In the genomic region with DNA sequence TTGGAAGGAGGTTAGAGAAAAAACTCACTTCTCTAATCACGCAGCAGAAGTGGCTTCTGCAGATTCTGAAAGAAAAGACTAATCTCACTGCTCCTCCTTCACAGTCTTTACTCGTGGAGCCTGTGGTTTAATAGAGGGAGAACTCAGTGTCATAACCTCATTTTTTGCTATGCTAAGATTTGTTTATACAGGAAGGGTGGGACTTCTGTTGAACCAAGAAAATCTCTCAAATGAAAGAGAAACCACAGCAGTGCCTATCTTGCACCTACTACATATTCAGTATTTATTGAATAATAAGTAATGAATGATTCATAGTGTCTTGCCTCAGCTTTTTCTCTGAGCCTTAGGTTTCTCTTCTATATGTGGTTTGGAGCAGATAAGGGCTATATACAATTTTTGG, we compare ENCODE assay signal across 10 cellular contexts.
A peak's percentile ranks its signal among the peaks of the same experiment; 100 is the strongest.
DNase-seq lines count a peak whose midpoint lies in the region; ATAC-seq, FAIRE-seq and TF ChIP-seq lines count a peak whose summit lies in the region.
"Had no signal": no experiment of that assay in that cellular context is flagged by ENCODE, and none has a peak within 500 bp of the region (broad histone marks: within the 10 kb centered on the region; RNA-seq: fewer than 3 reads in every experiment).

No MANE protein-coding gene starts in this region.

- no peak overlapping the region for H3K4me3 Mint-ChIP-seq in activated CD4-positive, alpha-beta T cell treated with anti-CD3 and anti-CD28 coated beads for 36 hours
- peak overlapping the region; percentile 47 for H3K4me3 Mint-ChIP-seq in activated CD8-positive, alpha-beta T cell treated with anti-CD3 and anti-CD28 coated beads, Interleukin-2, amount 10 ng/mL, durations not matched to agents 7 days and 5 days

- H3K27me3 ChIP-seq in small intestine (ENCODE audit: control insufficient read depth in 2 of 2, insufficient read depth in 2 of 2, low read length in 2 of 2), result no peaks in the 10 kb centered on the region
- H3K27me3 ChIP-seq: MG63 had no signal

- no peak for DNase-seq in activated CD4-positive, alpha-beta T cell treated with anti-CD3 and anti-CD28 coated beads for 36 hours
- DNase-seq in activated CD4-positive, alpha-beta T cell treated with anti-CD3 and anti-CD28 coated beads, Interleukin-2, amount 50 U/mL, for 4 hours, result no peak
- no peak for DNase-seq in activated CD8-positive, alpha-beta T cell treated with anti-CD3 and anti-CD28 coated beads, Interleukin-2, amount 10 ng/mL, durations not matched to agents 7 days and 5 days
- peak; percentile 21 for DNase-seq in small intestine
- DNase-seq in A172 (ENCODE audit: low spot score), result no peak
- no peak for DNase-seq in HEK293T (ENCODE audit: extremely low spot score)
- no peak for DNase-seq in NCI-H2029 treated with DMSO at 0.1 percent for 48 hours (lab: John Stamatoyannopoulos, UW)

- H3K27me3 Mint-ChIP-seq in activated CD4-positive, alpha-beta T cell treated with anti-CD3 and anti-CD28 coated beads for 36 hours, result no peaks in the 10 kb centered on the region
- H3K27me3 Mint-ChIP-seq in activated CD8-positive, alpha-beta T cell treated with anti-CD3 and anti-CD28 coated beads, Interleukin-2, amount 10 ng/mL, durations not matched to agents 7 days and 5 days (ENCODE audit: low read depth), result no peaks in the 10 kb centered on the region

- peaks cover 8% of the 10 kb centered on the region for H3K9me3 Mint-ChIP-seq in activated CD4-positive, alpha-beta T cell treated with anti-CD3 and anti-CD28 coated beads for 36 hours (ENCODE audit: low read depth)
- peaks cover 21% of the 10 kb centered on the region for H3K9me3 Mint-ChIP-seq in activated CD8-positive, alpha-beta T cell treated with anti-CD3 and anti-CD28 coated beads, Interleukin-2, amount 10 ng/mL, durations not matched to agents 7 days and 5 days (ENCODE audit: insufficient read depth)

- peak overlapping the region; percentile 90 for H3K27ac Mint-ChIP-seq in activated CD4-positive, alpha-beta T cell treated with anti-CD3 and anti-CD28 coated beads for 36 hours
- peak overlapping the region; percentile 84 for H3K27ac Mint-ChIP-seq in activated CD8-positive, alpha-beta T cell treated with anti-CD3 and anti-CD28 coated beads, Interleukin-2, amount 10 ng/mL, durations not matched to agents 7 days and 5 days

- WGBS in small intestine, 3 donors, result 22 to 34% (median 34%) methylated on average over 2 of the region's 2 CpGs

- no peaks in the 10 kb centered on the region for H3K36me3 ChIP-seq in small intestine (ENCODE audit: control insufficient read depth in 2 of 2, insufficient read depth in 2 of 2, low read length in 2 of 2)
- H3K36me3 ChIP-seq: MG63 had no signal

- intact Hi-C loops in activated CD4-positive, alpha-beta T cell treated with anti-CD3 and anti-CD28 coated beads for 36 hours (cut with DNase I, micrococcal nuclease), result loop anchor here (1.0 to 2.0 kb wide), 3 partner anchors 41 to 137 kb away; partner anchors contain the start of gene DMAC1 (in 1 of the 2)

- H3K36me3 Mint-ChIP-seq in activated CD4-positive, alpha-beta T cell treated with anti-CD3 and anti-CD28 coated beads for 36 hours (ENCODE audit: low read depth), result no peaks in the 10 kb centered on the region
- peaks cover 17% of the 10 kb centered on the region for H3K36me3 Mint-ChIP-seq in activated CD8-positive, alpha-beta T cell treated with anti-CD3 and anti-CD28 coated beads, Interleukin-2, amount 10 ng/mL, durations not matched to agents 7 days and 5 days (ENCODE audit: low read depth)

- FAIRE-seq in small intestine (lab: Jason Lieb, UNC), result no peak
- FAIRE-seq: A549 had no signal

- POLR2A ChIA-PET in activated CD4-positive, alpha-beta T cell treated with anti-CD3 and anti-CD28 coated beads for 36 hours (lab: Charles Lee), result no interaction called here
- POLR2A ChIA-PET in activated CD8-positive, alpha-beta T cell treated with anti-CD3 and anti-CD28 coated beads, Interleukin-2, amount 10 ng/mL, durations not matched to agents 7 days and 5 days (lab: Charles Lee), result interaction anchor here (1.0 kb wide), 1 partner anchor 18 kb away, joined by 5 read pairs; no protein-coding TSS in a partner anchor
- POLR2A ChIA-PET in HEK293T (lab: Yijun Ruan, JAX), result no interaction called here

- peaks cover 0 to 3% of the 10 kb centered on the region in 2 donors for H3K4me1 ChIP-seq in small intestine (ENCODE audit: control insufficient read depth in 2 of 2, insufficient read depth in 1 of 2, low read depth in 1 of 2, low read length in 1 of 2)
- H3K4me1 ChIP-seq: A549 had no signal

- CTCF ChIA-PET in activated CD4-positive, alpha-beta T cell treated with anti-CD3 and anti-CD28 coated beads for 36 hours (lab: Charles Lee), result interaction anchor here (0.6 kb wide), 1 partner anchor 75 kb away, joined by 3 read pairs; no protein-coding TSS in a partner anchor
- CTCF ChIA-PET in activated CD8-positive, alpha-beta T cell treated with anti-CD3 and anti-CD28 coated beads, Interleukin-2, amount 10 ng/mL, durations not matched to agents 7 days and 5 days (lab: Charles Lee), result interaction anchor here (1.1 to 1.4 kb wide), 2 partner anchors 11 to 93 kb away, joined by 3 read pairs; no protein-coding TSS in a partner anchor
- CTCF ChIA-PET in HEK293T (lab: Yijun Ruan, JAX), result no interaction called here

- H3K9me3 ChIP-seq in small intestine (ENCODE audit: control insufficient read depth, low read depth), result no peaks in the 10 kb centered on the region
- H3K9me3 ChIP-seq: A549, MG63 had no signal

- H3K27ac ChIP-seq in small intestine (ENCODE audit: low read depth in 1 of 2, low read length in 1 of 2), result no peak overlapping the region
- H3K27ac ChIP-seq: A549 had no signal

- ATAC-seq in activated CD4-positive, alpha-beta T cell treated with anti-CD3 and anti-CD28 coated beads for 36 hours, result peak; percentile 83
- peak; percentile 70 for ATAC-seq in HG02973 (IDR thresholded peaks at IDR 0.05; ENCODE audit: unreplicated experiment)
- ATAC-seq in activated CD8-positive, alpha-beta T cell treated with anti-CD3 and anti-CD28 coated beads, Interleukin-2, amount 10 ng/mL, durations not matched to agents 7 days and 5 days, result peak; percentile 86
- ATAC-seq: A549 had no signal

- H3K4me1 Mint-ChIP-seq in activated CD4-positive, alpha-beta T cell treated with anti-CD3 and anti-CD28 coated beads for 36 hours, result peaks cover 27% of the 10 kb centered on the region
- H3K4me1 Mint-ChIP-seq in activated CD8-positive, alpha-beta T cell treated with anti-CD3 and anti-CD28 coated beads, Interleukin-2, amount 10 ng/mL, durations not matched to agents 7 days and 5 days (ENCODE audit: low read depth), result peaks cover 18% of the 10 kb centered on the region

- H3K4me3 ChIP-seq in small intestine (ENCODE audit: low read depth in 1 of 2, low read length in 2 of 2), result no peak overlapping the region
- H3K4me3 ChIP-seq: A549, MG63 had no signal

TF ChIP-seq in HEK293T, 16 proteins besides CTCF, POLR2A, EP300 and RAD21:
- TF ChIP-seq HDGF (IDR thresholded peaks at IDR 0.05; ENCODE audit: borderline replicate concordance) (no peak), ZNF384 (IDR thresholded peaks at IDR 0.05) (no peak), CTBP1 (IDR thresholded peaks at IDR 0.05; ENCODE audit: borderline replicate concordance) (no peak), FOXK2 (IDR thresholded peaks at IDR 0.05) (no peak), TARDBP (IDR thresholded peaks at IDR 0.05) (no peak), ELF4 (IDR thresholded peaks at IDR 0.05) (no peak), SP1 (IDR thresholded peaks at IDR 0.05) (no peak), BHLHE40 (IDR thresholded peaks at IDR 0.05; ENCODE audit: borderline replicate concordance) (no peak)
- TF ChIP-seq, protein P1, sequence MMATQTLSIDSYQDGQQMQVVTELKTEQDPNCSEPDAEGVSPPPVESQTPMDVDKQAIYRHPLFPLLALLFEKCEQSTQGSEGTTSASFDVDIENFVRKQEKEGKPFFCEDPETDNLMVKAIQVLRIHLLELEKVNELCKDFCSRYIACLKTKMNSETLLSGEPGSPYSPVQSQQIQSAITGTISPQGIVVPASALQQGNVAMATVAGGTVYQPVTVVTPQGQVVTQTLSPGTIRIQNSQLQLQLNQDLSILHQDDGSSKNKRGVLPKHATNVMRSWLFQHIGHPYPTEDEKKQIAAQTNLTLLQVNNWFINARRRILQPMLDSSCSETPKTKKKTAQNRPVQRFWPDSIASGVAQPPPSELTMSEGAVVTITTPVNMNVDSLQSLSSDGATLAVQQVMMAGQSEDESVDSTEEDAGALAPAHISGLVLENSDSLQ (IDR thresholded peaks at IDR 0.05), result no peak
TF ChIP-seq in HEK293T: peak in this region for 0.
